ENCODE assay signal across 1 cellular context in genomic region chr16:74666425-74667214, GRCh38.
A peak's percentile ranks its signal among the peaks of the same experiment; 100 is the strongest.
TF ChIP-seq lines count a peak whose summit lies in the region.

TSS of gene RFWD3 (minus strand) at chr16:74666877. CDS start at chr16:74661449, 5,428 bp downstream.

TF ChIP-seq in HepG2, 621 proteins besides CTCF, POLR2A, EP300 and RAD21 (continued from another document and continues in another):
- TF ChIP-seq MLXIP (CRISPR knock-in tag; IDR thresholded peaks at IDR 0.05; ENCODE audit: borderline replicate concordance) (no peak), CERS6 (CRISPR knock-in tag; IDR thresholded peaks at IDR 0.05) (0 out of 2 replicates have a peak, but pooled peaks have one; percentile 71), ETV6 (CRISPR knock-in tag; conservative IDR thresholded peaks at IDR 0.05) (peak; percentile 68; the same call in 1 of the 2 replicates), GPBP1L1 (CRISPR knock-in tag; IDR thresholded peaks at IDR 0.05) (no peak), NFYC (CRISPR knock-in tag; IDR thresholded peaks at IDR 0.05) (peak; percentile 99), ZNF180 (CRISPR knock-in tag; IDR thresholded peaks at IDR 0.05; ENCODE audit: borderline replicate concordance, low read depth) (no peak), ZNF124 (CRISPR knock-in tag; IDR thresholded peaks at IDR 0.05) (peak; percentile 89; the same call in 1 of the 2 replicates), ZNF512 (CRISPR knock-in tag; IDR thresholded peaks at IDR 0.05) (no peak), ZNF44 (CRISPR knock-in tag; IDR thresholded peaks at IDR 0.05) (peak; percentile 89; the same call in 1 of the 2 replicates), NRL (CRISPR knock-in tag; IDR thresholded peaks at IDR 0.05; ENCODE audit: borderline replicate concordance) (peak; percentile 86; the same call in 1 of the 2 replicates), CSRNP1 (CRISPR knock-in tag; IDR thresholded peaks at IDR 0.05) (no peak; the same call in 1 of the 2 replicates), NR2F1 (CRISPR knock-in tag; IDR thresholded peaks at IDR 0.05) (no peak), SP4 (CRISPR knock-in tag; IDR thresholded peaks at IDR 0.05) (peak; percentile 75), MBNL3 (CRISPR knock-in tag; conservative IDR thresholded peaks at IDR 0.05) (no peak), CAMTA2 (CRISPR knock-in tag; IDR thresholded peaks at IDR 0.05; ENCODE audit: borderline replicate concordance) (peak; percentile 88; the same call in 1 of the 2 replicates), TFDP2 (CRISPR knock-in tag; IDR thresholded peaks at IDR 0.05) (peak; percentile 98), SPEN (CRISPR knock-in tag; IDR thresholded peaks at IDR 0.05; ENCODE audit: low read depth) (peak; percentile 89), STAT6 (CRISPR knock-in tag; IDR thresholded peaks at IDR 0.05; ENCODE audit: borderline replicate concordance) (no peak; the same call in 1 of the 2 replicates), THAP7 (CRISPR knock-in tag; IDR thresholded peaks at IDR 0.05) (no peak), ZNF644 (CRISPR knock-in tag; IDR thresholded peaks at IDR 0.05; ENCODE audit: low read depth) (no peak), ZNF432 (CRISPR knock-in tag; IDR thresholded peaks at IDR 0.05; ENCODE audit: borderline replicate concordance) (no peak), ARHGAP35 (CRISPR knock-in tag; IDR thresholded peaks at IDR 0.05; ENCODE audit: borderline replicate concordance) (0 out of 2 replicates have a peak, but pooled peaks have one; percentile 82), MTERF4 (CRISPR knock-in tag; IDR thresholded peaks at IDR 0.05) (peak; percentile 85; the same call in 1 of the 2 replicates), JDP2 (CRISPR knock-in tag; IDR thresholded peaks at IDR 0.05; ENCODE audit: borderline replicate concordance) (no peak), HMGA1 (CRISPR knock-in tag; conservative IDR thresholded peaks at IDR 0.05) (no peak), ZNF891 (CRISPR knock-in tag; IDR thresholded peaks at IDR 0.05) (peak; percentile 76), ZNF724P (CRISPR knock-in tag; IDR thresholded peaks at IDR 0.05; ENCODE audit: borderline replicate concordance) (peak; percentile 58; the same call in 1 of the 2 replicates), ZNF777 (CRISPR knock-in tag; IDR thresholded peaks at IDR 0.05) (peak; percentile 38; the same call in 1 of the 2 replicates), MBD4 (IDR thresholded peaks at IDR 0.05; ENCODE audit: borderline replicate concordance, low read length) (no peak), ZBTB7A (CRISPR knock-in tag; IDR thresholded peaks at IDR 0.05) (no peak), ZNF607 (CRISPR knock-in tag; IDR thresholded peaks at IDR 0.05; ENCODE audit: borderline replicate concordance) (peak; percentile 76; the same call in 1 of the 2 replicates), HCFC1 (IDR thresholded peaks at IDR 0.05; ENCODE audit: low read depth, low read length) (peak; percentile 56), ZNF776 (CRISPR knock-in tag; IDR thresholded peaks at IDR 0.05) (peak; percentile 94; the same call in 1 of the 2 replicates), SSRP1 (CRISPR knock-in tag; IDR thresholded peaks at IDR 0.05) (no peak), ZNF746 (CRISPR knock-in tag; IDR thresholded peaks at IDR 0.05) (0 out of 2 replicates have a peak, but pooled peaks have one; percentile 28), ATF2 (CRISPR knock-in tag; IDR thresholded peaks at IDR 0.05) (no peak), GATAD1 (CRISPR knock-in tag; IDR thresholded peaks at IDR 0.05) (peak; percentile 93), ZNF451 (CRISPR knock-in tag; IDR thresholded peaks at IDR 0.05) (0 out of 2 replicates have a peak, but pooled peaks have one; percentile 52), ZBED4 (CRISPR knock-in tag; IDR thresholded peaks at IDR 0.05; ENCODE audit: borderline replicate concordance) (peak; percentile 69), SMAD9 (CRISPR knock-in tag; IDR thresholded peaks at IDR 0.05) (0 out of 2 replicates have a peak, but pooled peaks have one; percentile 61), ZNF30 (CRISPR knock-in tag; IDR thresholded peaks at IDR 0.05) (no peak)
